10 cellular contexts compared by ENCODE assay signal in the genomic region with DNA sequence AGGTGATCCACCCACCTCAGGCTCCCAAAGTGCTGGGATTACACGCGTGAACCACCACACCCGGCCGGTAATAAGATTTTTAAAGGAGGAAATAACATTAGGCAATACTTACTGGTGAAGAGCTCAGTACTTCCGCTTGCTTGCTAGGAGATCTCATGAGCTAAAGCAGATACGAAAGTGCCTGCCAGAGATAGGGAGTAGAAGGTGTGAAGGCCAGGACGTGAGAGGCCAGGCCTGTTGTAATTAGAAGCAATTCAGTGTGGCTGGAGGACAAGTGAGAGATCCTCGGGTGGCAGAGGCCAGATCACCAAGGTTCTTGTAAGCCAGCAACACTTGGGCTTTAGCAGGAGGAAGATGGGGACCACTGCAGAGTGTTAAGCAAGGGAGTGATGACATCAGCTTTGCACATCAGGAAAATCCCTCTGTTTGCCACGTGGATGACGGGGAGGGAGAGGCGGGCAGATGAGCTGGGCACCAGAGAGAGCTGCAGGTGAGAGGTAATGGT.
DNase-seq lines count a peak whose midpoint lies in the region.
"Had no signal": no experiment of that assay in that cellular context is flagged by ENCODE, and none has a peak within 500 bp of the region (broad histone marks: within the 10 kb centered on the region; RNA-seq: fewer than 3 reads in every experiment).

No MANE protein-coding gene starts in this region.

- DNase-seq in CD1c-positive myeloid dendritic cell (ENCODE audit: extremely low spot score) (peak; percentile 79), MV-4-11 (lab: John Stamatoyannopoulos, UW) (peak; percentile 93), NCI-H526 (lab: John Stamatoyannopoulos, UW) (no peak), COLO668 (lab: John Stamatoyannopoulos, UW; ENCODE audit: unreplicated experiment) (no peak), COLO829 (ENCODE audit: low spot score) (no peak)
- DNase-seq in stimulated activated CD4-positive, alpha-beta T cell treated with anti-CD3 and anti-CD28 coated beads, Interleukin-12 subunit alpha, Interleukin-12 subunit beta, amount 100 ng/mL, for 4 hours: no peak
- DNase-seq: activated T-cell treated with anti-CD3 and anti-CD28 coated beads, Interleukin-2, amount 50 U/mL, for 1 hour; gastrocnemius medialis had no signal

- H3K27ac ChIP-seq in angular gyrus (ENCODE audit: low read depth, low read length) (peak overlapping the region; percentile 62), layer of hippocampus (ENCODE audit: low read depth, low read length) (peak overlapping the region; percentile 25)
- H3K27ac ChIP-seq: gastrocnemius medialis had no signal

- H3K27me3 ChIP-seq in layer of hippocampus (ENCODE audit: control insufficient read depth, insufficient read depth, low read length): no peaks in the 10 kb centered on the region
- H3K27me3 ChIP-seq: gastrocnemius medialis had no signal

Comparison
In these comparisons a context has a peak if more than half of its experiments do, and no peak if none do; other contexts are left out.
1. DNase-seq: peak in CD1c-positive myeloid dendritic cell (single experiment) and MV-4-11 (single experiment); none in NCI-H526 (0 of 2), COLO668 (single experiment), stimulated activated CD4-positive, alpha-beta T cell treated with anti-CD3 and anti-CD28 coated beads, Interleukin-12 subunit alpha, Interleukin-12 subunit beta, amount 100 ng/mL, for 4 hours (single experiment) and COLO829 (single experiment).